In the genomic region with DNA sequence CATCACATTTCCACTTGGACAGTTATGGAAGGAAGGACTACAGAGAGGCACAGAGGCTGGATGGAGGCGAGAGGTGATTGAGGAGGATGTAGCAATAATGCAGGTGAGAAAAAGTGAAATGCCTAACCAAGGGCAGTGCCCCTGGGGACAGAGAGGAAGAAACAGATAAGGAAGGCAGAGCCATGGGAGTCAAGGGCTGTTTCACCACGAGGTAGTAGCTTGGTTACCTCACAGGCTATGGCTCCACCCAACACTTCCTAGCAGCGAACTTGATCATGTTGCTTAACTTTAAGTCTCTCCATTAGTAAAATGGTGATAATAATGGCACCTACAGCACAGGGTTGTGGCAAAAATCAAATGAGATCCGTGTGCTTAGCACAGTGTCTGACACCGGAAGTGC, we compare ENCODE assay signal across 26 cellular contexts.
DNase-seq lines count a peak whose midpoint lies in the region; ATAC-seq, FAIRE-seq and TF ChIP-seq lines count a peak whose summit lies in the region.
"Had no signal": no experiment of that assay in that cellular context is flagged by ENCODE, and none has a peak within 500 bp of the region (broad histone marks: within the 10 kb centered on the region; RNA-seq: fewer than 3 reads in every experiment).

No MANE protein-coding gene starts in this region.

- H3K4me1 ChIP-seq in K562 (replicated peaks in 1 of 2; ENCODE audit: control insufficient read depth in 2 of 2, insufficient read depth in 2 of 2, low read length in 2 of 2), result peaks cover 0 to 11% of the 10 kb centered on the region in 2 experiments; a peak in 2 of 5 replicates
- H3K4me1 ChIP-seq in upper lobe of left lung, result peaks cover 0 to 3% (median 0%) of the 10 kb centered on the region in 4 donors
- H3K4me1 ChIP-seq in kidney (ENCODE audit: control insufficient read depth in 1 of 2, insufficient read depth in 1 of 2, low read depth in 1 of 2, low read length in 2 of 2), result peaks cover 0 to 6% of the 10 kb centered on the region in 2 donors
- H3K4me1 ChIP-seq: testis had no signal

- 9% methylated on average over 5 of the region's 5 CpGs for WGBS in K562 (ENCODE audit: insufficient coverage, low coverage, missing lambda C conversion rate)
- WGBS in upper lobe of left lung, 2 donors, result 53 to 57% methylated on average over 5 of the region's 5 CpGs

- no peak overlapping the region for H3K27ac ChIP-seq in K562 (ENCODE audit: extremely low read depth, low read depth, low read length)
- no peak overlapping the region for H3K27ac ChIP-seq in upper lobe of left lung
- H3K27ac ChIP-seq in kidney (ENCODE audit: low read depth in 2 of 2, low read length in 2 of 2), result no peak overlapping the region
- H3K27ac ChIP-seq: epithelial cell of prostate, PC-9, testis had no signal

- DNase-seq in activated naive CD8-positive, alpha-beta T cell treated with anti-CD3 and anti-CD28 coated beads, Interleukin-2, amount 10 ng/mL, durations not matched to agents 7 days and 5 days, result no peak
- no peak for DNase-seq in activated naive CD8-positive, alpha-beta T cell treated with anti-CD3 and anti-CD28 coated beads, Interleukin-2, amount 50 U/mL, for 24 hours
- DNase-seq in NOMO-1 (lab: John Stamatoyannopoulos, UW; ENCODE audit: unreplicated experiment in 2 of 2), result peak; percentile 20 to 70
- peak in 1 of 4 experiments; percentile 16 for DNase-seq in K562 (ENCODE audit: extremely low read depth in 1 of 4, low spot score in 3 of 4)
- peak in 1 of 2 donors; percentile 35 for DNase-seq in upper lobe of left lung
- no peak for DNase-seq in kidney
- no peak for DNase-seq in inferior parietal cortex (ENCODE audit: extremely low spot score)
- DNase-seq in posterior vena cava (ENCODE audit: low spot score), result no peak
- DNase-seq: activated CD4-positive, alpha-beta T cell treated with anti-CD3 and anti-CD28 coated beads for 4 hours; activated naive CD4-positive, alpha-beta T cell treated with anti-CD3 and anti-CD28 coated beads, Interleukin-2, amount 50 U/mL, for 16 hours; cerebellar nuclear complex; H9; head of caudate nucleus; left cardiac atrium; mesendoderm; NCI-H2081 treated with DMSO at 0.1 percent for 48 hours; NCI-H82; PC-9; right cardiac atrium; Right ventricle myocardium superior; stimulated activated CD4-positive, alpha-beta T cell treated with anti-CD3 and anti-CD28 coated beads, Interleukin-4, amount 100 ng/mL, for 24 hours; stimulated activated naive B cell treated with anti-CD40 and anti-IgM and Interleukin-4, amounts not matched to agents 10 μg/mL and 1 μg/mL and 100 μg/mL, for 72 hours; testis had no signal

- ATAC-seq in activated naive CD8-positive, alpha-beta T cell treated with anti-CD3 and anti-CD28 coated beads, Interleukin-2, amount 10 ng/mL, durations not matched to agents 7 days and 5 days (ENCODE audit: low read depth), result no peak
- ATAC-seq in activated naive CD8-positive, alpha-beta T cell treated with anti-CD3 and anti-CD28 coated beads, Interleukin-2, amount 50 U/mL, for 24 hours, result no peak
- ATAC-seq in K562 (peak; percentile 64; the same call in 2 of the 3 replicates), upper lobe of left lung (ENCODE audit: low FRiP score in 2 of 2) (peak; percentile 47 to 56)
- ATAC-seq: right cardiac atrium had no signal

- peaks cover 2% of the 10 kb centered on the region for H3K9me3 Mint-ChIP-seq in activated naive CD8-positive, alpha-beta T cell treated with anti-CD3 and anti-CD28 coated beads, Interleukin-2, amount 10 ng/mL, durations not matched to agents 7 days and 5 days
- H3K9me3 Mint-ChIP-seq in activated naive CD8-positive, alpha-beta T cell treated with anti-CD3 and anti-CD28 coated beads, Interleukin-2, amount 50 U/mL, for 24 hours, result no peaks in the 10 kb centered on the region
- H3K9me3 Mint-ChIP-seq: stimulated activated naive B cell treated with anti-CD40 and anti-IgM and Interleukin-4, amounts not matched to agents 10 μg/mL and 1 μg/mL and 100 μg/mL, for 72 hours had no signal

- no peak for TF ChIP-seq RAD21 in K562 (CRISPR knock-in tag; conservative IDR thresholded peaks at IDR 0.05 in 1 of 2, IDR thresholded peaks at IDR 0.05 in 1 of 2)

- no TSS peak for BruUV-seq in K562 (replicated peaks; lab: Mats Ljungman, UMichigan)

- CTCF ChIA-PET in K562 (lab: Yijun Ruan, JAX; ENCODE audit: low intra/inter-chr PET ratio), result no interaction called here

- H3K79me2 ChIP-seq in K562 (ENCODE audit: control insufficient read depth, insufficient read depth, low read length), result no peaks in the 10 kb centered on the region

- H3K27me3 Mint-ChIP-seq in activated naive CD8-positive, alpha-beta T cell treated with anti-CD3 and anti-CD28 coated beads, Interleukin-2, amount 10 ng/mL, durations not matched to agents 7 days and 5 days, result no peaks in the 10 kb centered on the region
- no peaks in the 10 kb centered on the region for H3K27me3 Mint-ChIP-seq in activated naive CD8-positive, alpha-beta T cell treated with anti-CD3 and anti-CD28 coated beads, Interleukin-2, amount 50 U/mL, for 24 hours
- H3K27me3 Mint-ChIP-seq: stimulated activated naive B cell treated with anti-CD40 and anti-IgM and Interleukin-4, amounts not matched to agents 10 μg/mL and 1 μg/mL and 100 μg/mL, for 72 hours had no signal

- no peaks in the 10 kb centered on the region for H4K20me1 ChIP-seq in K562 (replicated peaks; ENCODE audit: control insufficient read depth, insufficient read depth, low read length)

- POLR2A ChIA-PET in activated naive CD8-positive, alpha-beta T cell treated with anti-CD3 and anti-CD28 coated beads, Interleukin-2, amount 10 ng/mL, durations not matched to agents 7 days and 5 days (lab: Charles Lee), result interaction anchor here (0.6 to 2.0 kb wide), 9 partner anchors 10 to 104 kb away, joined by 3 to 19 read pairs (median 4); no protein-coding TSS in a partner anchor
- POLR2A ChIA-PET in K562 (lab: Yijun Ruan, JAX), result interaction anchor here (0.5 to 1.6 kb wide), 5 partner anchors 9 to 206 kb away, joined by 3 to 9 read pairs (median 3); partner anchors contain the start of gene SMG8

- in situ Hi-C loops in K562 (cut with MboI), result no loop called here

- no peaks in the 10 kb centered on the region for H3K36me3 ChIP-seq in K562 (ENCODE audit: control insufficient read depth, insufficient read depth, low read length)
- no peaks in the 10 kb centered on the region for H3K36me3 ChIP-seq in upper lobe of left lung
- no peaks in the 10 kb centered on the region for H3K36me3 ChIP-seq in kidney (ENCODE audit: control insufficient read depth in 1 of 2, insufficient read depth in 2 of 2, low read length in 2 of 2)

- H3K9me1 ChIP-seq in K562 (ENCODE audit: control insufficient read depth, insufficient read depth, low read length), result no peaks in the 10 kb centered on the region

- no peak for TF ChIP-seq POLR2A in K562 (conservative IDR thresholded peaks at IDR 0.05)
- no peak for TF ChIP-seq POLR2A in upper lobe of left lung (IDR thresholded peaks at IDR 0.05)

- peaks cover 7% of the 10 kb centered on the region for H3K36me3 Mint-ChIP-seq in activated naive CD8-positive, alpha-beta T cell treated with anti-CD3 and anti-CD28 coated beads, Interleukin-2, amount 10 ng/mL, durations not matched to agents 7 days and 5 days
- no peaks in the 10 kb centered on the region for H3K36me3 Mint-ChIP-seq in activated naive CD8-positive, alpha-beta T cell treated with anti-CD3 and anti-CD28 coated beads, Interleukin-2, amount 50 U/mL, for 24 hours (ENCODE audit: low read depth)
- H3K36me3 Mint-ChIP-seq: CD4-positive, CD25-positive, alpha-beta regulatory T cell; stimulated activated naive B cell treated with anti-CD40 and anti-IgM and Interleukin-4, amounts not matched to agents 10 μg/mL and 1 μg/mL and 100 μg/mL, for 72 hours had no signal

- H3K27me3 ChIP-seq in K562 (ENCODE audit: control insufficient read depth in 2 of 2, insufficient read depth in 2 of 2, low read length in 2 of 2) (peaks cover 16 to 45% of the 10 kb centered on the region in 2 experiments; a peak in 4 of 5 replicates), upper lobe of left lung (no peaks in the 10 kb centered on the region)
- H3K27me3 ChIP-seq: testis had no signal

- TF ChIP-seq EP300 in K562 (IDR thresholded peaks at IDR 0.05; ENCODE audit: low read length) (no peak), upper lobe of left lung (IDR thresholded peaks at IDR 0.05) (no peak)

- H3K4me2 ChIP-seq in K562 (ENCODE audit: insufficient read depth, low read length), result peak overlapping the region; percentile 40; the same call in 1 of the 2 replicates
- H3K4me2 ChIP-seq: PC-9 had no signal

- intact Hi-C loops in K562 (cut with micrococcal nuclease), result no loop called here
- intact Hi-C loops in kidney (cut with DNase I), result no loop called here
- intact Hi-C loops in posterior vena cava (cut with DNase I), result no loop called here

- H3K4me3 ChIP-seq in K562, result no peak overlapping the region
- no peak overlapping the region for H3K4me3 ChIP-seq in upper lobe of left lung
- H3K4me3 ChIP-seq in kidney (ENCODE audit: low read length in 2 of 2), result no peak overlapping the region
- H3K4me3 ChIP-seq: PC-9, testis had no signal

- peak overlapping the region; percentile 22; the same call in 1 of the 2 replicates for H2AFZ ChIP-seq in K562 (ENCODE audit: low read depth, low read length)
- H2AFZ ChIP-seq: PC-9 had no signal

- FAIRE-seq in K562 (lab: Jason Lieb, UNC) (peak; percentile 32), kidney (lab: Jason Lieb, UNC) (no peak)

- TF ChIP-seq CTCF in K562 (IDR thresholded peaks at IDR 0.05 in 2 of 3, conservative IDR thresholded peaks at IDR 0.05 in 1 of 3; ENCODE audit: insufficient read depth in 2 of 3, low read depth in 1 of 3, low read length in 3 of 3) (no peak), upper lobe of left lung (IDR thresholded peaks at IDR 0.05) (no peak), kidney (IDR thresholded peaks at IDR 0.05; ENCODE audit: borderline replicate concordance, extremely low read depth, insufficient read depth) (no peak)

- H3K4me1 Mint-ChIP-seq in activated naive CD8-positive, alpha-beta T cell treated with anti-CD3 and anti-CD28 coated beads, Interleukin-2, amount 10 ng/mL, durations not matched to agents 7 days and 5 days, result peaks cover 62% of the 10 kb centered on the region
- peaks cover 28% of the 10 kb centered on the region for H3K4me1 Mint-ChIP-seq in activated naive CD8-positive, alpha-beta T cell treated with anti-CD3 and anti-CD28 coated beads, Interleukin-2, amount 50 U/mL, for 24 hours
- H3K4me1 Mint-ChIP-seq: H9 had no signal

- peak overlapping the region; percentile 92 for H3K27ac Mint-ChIP-seq in activated naive CD8-positive, alpha-beta T cell treated with anti-CD3 and anti-CD28 coated beads, Interleukin-2, amount 10 ng/mL, durations not matched to agents 7 days and 5 days
- H3K27ac Mint-ChIP-seq in activated naive CD8-positive, alpha-beta T cell treated with anti-CD3 and anti-CD28 coated beads, Interleukin-2, amount 50 U/mL, for 24 hours, result no peak overlapping the region
- H3K27ac Mint-ChIP-seq: activated T-helper 1 cell treated with anti-CD3 and anti-CD28 coated beads, Interleukin-12 subunit alpha, Interleukin-12 subunit beta, Interleukin-2, Interleukin-4 antibody, amounts not matched to agents 30 ng/mL and 10 ng/mL and 1 ng/mL, durations not matched to agents 14 hours and 24 hours and 36 hours; H9; stimulated activated naive B cell treated with anti-CD40 and anti-IgM and Interleukin-4, amounts not matched to agents 10 μg/mL and 1 μg/mL and 100 μg/mL, for 72 hours had no signal

- H3K4me3 Mint-ChIP-seq in activated naive CD8-positive, alpha-beta T cell treated with anti-CD3 and anti-CD28 coated beads, Interleukin-2, amount 10 ng/mL, durations not matched to agents 7 days and 5 days, result peak overlapping the region; percentile 69
- H3K4me3 Mint-ChIP-seq in activated naive CD8-positive, alpha-beta T cell treated with anti-CD3 and anti-CD28 coated beads, Interleukin-2, amount 50 U/mL, for 24 hours, result no peak overlapping the region
- H3K4me3 Mint-ChIP-seq: activated T-helper 1 cell treated with anti-CD3 and anti-CD28 coated beads, Interleukin-12 subunit alpha, Interleukin-12 subunit beta, Interleukin-2, Interleukin-4 antibody, amounts not matched to agents 30 ng/mL and 10 ng/mL and 1 ng/mL, durations not matched to agents 14 hours and 24 hours and 36 hours; H9; stimulated activated naive B cell treated with anti-CD40 and anti-IgM and Interleukin-4, amounts not matched to agents 10 μg/mL and 1 μg/mL and 100 μg/mL, for 72 hours had no signal

- H3K9ac ChIP-seq in K562 (ENCODE audit: insufficient read depth in 1 of 2, low read depth in 2 of 2, low read length in 2 of 2) (no peak overlapping the region), kidney (ENCODE audit: low read length in 2 of 2) (no peak overlapping the region)

- H3K9me3 ChIP-seq in K562 (replicated peaks; ENCODE audit: control insufficient read depth, insufficient read depth, low read depth, low read length), result no peaks in the 10 kb centered on the region
- H3K9me3 ChIP-seq in upper lobe of left lung, result no peaks in the 10 kb centered on the region
- H3K9me3 ChIP-seq in kidney (ENCODE audit: control insufficient read depth in 1 of 2, low read length in 2 of 2), result no peaks in the 10 kb centered on the region
- H3K9me3 ChIP-seq: testis had no signal

Comparison
In these comparisons a context has a peak if more than half of its experiments do, and no peak if none do; other contexts are left out.
1. ATAC-seq: peak in K562 (single experiment) and upper lobe of left lung (2 of 2); none in activated naive CD8-positive, alpha-beta T cell treated with anti-CD3 and anti-CD28 coated beads, Interleukin-2, amount 10 ng/mL, durations not matched to agents 7 days and 5 days (single experiment) and activated naive CD8-positive, alpha-beta T cell treated with anti-CD3 and anti-CD28 coated beads, Interleukin-2, amount 50 U/mL, for 24 hours (single experiment).
2. DNase-seq: peak in NOMO-1 (2 of 2); none in activated naive CD8-positive, alpha-beta T cell treated with anti-CD3 and anti-CD28 coated beads, Interleukin-2, amount 10 ng/mL, durations not matched to agents 7 days and 5 days (single experiment), activated naive CD8-positive, alpha-beta T cell treated with anti-CD3 and anti-CD28 coated beads, Interleukin-2, amount 50 U/mL, for 24 hours (single experiment), kidney (single experiment), inferior parietal cortex (single experiment) and posterior vena cava (single experiment).